Comparison of ENCODE assay signal across 8 cellular contexts in the genomic region with DNA sequence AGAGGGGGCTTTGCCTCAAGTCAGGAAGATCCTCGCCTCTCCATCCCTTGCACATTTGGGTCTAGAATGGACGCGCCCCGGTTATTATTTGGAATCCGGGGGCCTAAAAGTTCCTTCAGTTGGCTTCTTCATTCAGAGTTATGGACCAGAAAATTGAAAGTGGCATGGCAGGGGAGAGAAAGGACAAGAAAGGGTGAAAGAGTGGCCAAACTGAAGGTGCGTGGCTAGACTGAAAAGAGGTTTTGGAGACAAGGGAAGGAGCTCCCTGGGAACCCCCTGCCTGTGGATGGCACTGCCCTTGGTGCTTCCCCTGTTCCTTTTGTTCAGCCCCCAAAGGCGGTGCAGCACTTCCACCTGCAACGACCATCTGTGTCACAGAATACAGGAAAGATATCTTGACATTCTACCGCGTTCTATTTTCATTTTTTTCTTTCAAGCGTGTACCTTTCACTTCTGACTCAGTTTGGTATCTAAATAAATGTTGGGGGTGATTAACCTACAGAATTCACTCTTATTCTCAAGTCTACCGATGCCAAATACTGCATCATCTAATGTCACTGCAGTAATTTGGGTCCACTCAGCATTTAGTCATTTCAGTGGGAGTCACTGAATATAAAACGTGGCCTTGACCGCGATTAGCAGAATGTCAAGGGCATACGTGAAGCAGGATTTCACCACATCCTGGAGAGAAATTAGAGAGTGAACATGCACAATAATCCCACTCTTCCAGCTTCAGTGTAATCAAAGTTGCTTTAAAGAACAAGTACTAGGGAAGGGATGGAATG.
DNase-seq lines count a peak whose midpoint lies in the region; ATAC-seq, FAIRE-seq and TF ChIP-seq lines count a peak whose summit lies in the region.

No MANE protein-coding gene starts in this region.

- H3K4me1 Mint-ChIP-seq in activated naive CD8-positive, alpha-beta T cell treated with anti-CD3 and anti-CD28 coated beads for 36 hours: peaks cover 30% of the 10 kb centered on the region
- H3K4me1 Mint-ChIP-seq in stimulated activated effector memory CD8-positive, alpha-beta T cell treated with anti-CD3 and anti-CD28 coated beads, Interleukin-12 subunit alpha, Interleukin-12 subunit beta, amount 100 ng/mL, for 72 hours: peaks cover 17% of the 10 kb centered on the region

- H3K4me3 ChIP-seq in kidney epithelial cell (ENCODE audit: low read depth, low read length): peak overlapping the region; percentile 52

- ATAC-seq in stimulated activated effector memory CD8-positive, alpha-beta T cell treated with anti-CD3 and anti-CD28 coated beads, Interleukin-12 subunit alpha, Interleukin-12 subunit beta, amount 100 ng/mL, for 72 hours: peak; percentile 84

- DNase-seq in Daoy (ENCODE audit: low read depth) (peak; percentile 65), NCI-H1092 (lab: John Stamatoyannopoulos, UW) (peak; percentile 51), kidney epithelial cell (ENCODE audit: low read depth) (no peak), GDM1 (lab: John Stamatoyannopoulos, UW) (no peak), GM19239 (ENCODE audit: insufficient read length, low spot score) (no peak), OCI-M2 (lab: John Stamatoyannopoulos, UW; ENCODE audit: unreplicated experiment) (no peak)
- peak; percentile 26 for DNase-seq in activated naive CD8-positive, alpha-beta T cell treated with anti-CD3 and anti-CD28 coated beads for 36 hours
- DNase-seq in stimulated activated effector memory CD8-positive, alpha-beta T cell treated with anti-CD3 and anti-CD28 coated beads, Interleukin-12 subunit alpha, Interleukin-12 subunit beta, amount 100 ng/mL, for 72 hours (ENCODE audit: low spot score in 2 of 2): no peak

- TF ChIP-seq CTCF in kidney epithelial cell (IDR thresholded peaks at IDR 0.05; ENCODE audit: insufficient read depth, low read length, poor library complexity, severe bottlenecking): no peak

- H3K27me3 ChIP-seq in kidney epithelial cell (ENCODE audit: control insufficient read depth, insufficient read depth, low read length): no peaks in the 10 kb centered on the region

- no peak for FAIRE-seq in GM19239 (lab: Jason Lieb, UNC)

- H3K36me3 ChIP-seq in kidney epithelial cell (ENCODE audit: control insufficient read depth, insufficient read depth, low read length): no peaks in the 10 kb centered on the region

- peaks cover 19% of the 10 kb centered on the region for H3K27me3 Mint-ChIP-seq in activated naive CD8-positive, alpha-beta T cell treated with anti-CD3 and anti-CD28 coated beads for 36 hours

- H3K4me3 Mint-ChIP-seq in activated naive CD8-positive, alpha-beta T cell treated with anti-CD3 and anti-CD28 coated beads for 36 hours: peak overlapping the region; percentile 86
- H3K4me3 Mint-ChIP-seq in stimulated activated effector memory CD8-positive, alpha-beta T cell treated with anti-CD3 and anti-CD28 coated beads, Interleukin-12 subunit alpha, Interleukin-12 subunit beta, amount 100 ng/mL, for 72 hours: peak overlapping the region; percentile 66

- H3K27ac Mint-ChIP-seq in activated naive CD8-positive, alpha-beta T cell treated with anti-CD3 and anti-CD28 coated beads for 36 hours: peak overlapping the region; percentile 85
- H3K27ac Mint-ChIP-seq in stimulated activated effector memory CD8-positive, alpha-beta T cell treated with anti-CD3 and anti-CD28 coated beads, Interleukin-12 subunit alpha, Interleukin-12 subunit beta, amount 100 ng/mL, for 72 hours: peak overlapping the region; percentile 43

- no peaks in the 10 kb centered on the region for H3K9me3 Mint-ChIP-seq in activated naive CD8-positive, alpha-beta T cell treated with anti-CD3 and anti-CD28 coated beads for 36 hours
- H3K9me3 Mint-ChIP-seq in stimulated activated effector memory CD8-positive, alpha-beta T cell treated with anti-CD3 and anti-CD28 coated beads, Interleukin-12 subunit alpha, Interleukin-12 subunit beta, amount 100 ng/mL, for 72 hours: no peaks in the 10 kb centered on the region

- H3K36me3 Mint-ChIP-seq in activated naive CD8-positive, alpha-beta T cell treated with anti-CD3 and anti-CD28 coated beads for 36 hours: no peaks in the 10 kb centered on the region
- H3K36me3 Mint-ChIP-seq in stimulated activated effector memory CD8-positive, alpha-beta T cell treated with anti-CD3 and anti-CD28 coated beads, Interleukin-12 subunit alpha, Interleukin-12 subunit beta, amount 100 ng/mL, for 72 hours: no peaks in the 10 kb centered on the region

Comparison
In these comparisons a context has a peak if more than half of its experiments do, and no peak if none do; other contexts are left out.
1. DNase-seq: peak in Daoy (single experiment), NCI-H1092 (single experiment) and activated naive CD8-positive, alpha-beta T cell treated with anti-CD3 and anti-CD28 coated beads for 36 hours (single experiment); none in kidney epithelial cell (single experiment), stimulated activated effector memory CD8-positive, alpha-beta T cell treated with anti-CD3 and anti-CD28 coated beads, Interleukin-12 subunit alpha, Interleukin-12 subunit beta, amount 100 ng/mL, for 72 hours (0 of 2), GDM1 (single experiment), GM19239 (single experiment) and OCI-M2 (single experiment).